ENCODE assay signal across 10 cellular contexts in genomic region chr15:57377478-57377847, GRCh38. TPM values are rescaled to one million over a fixed set of nuclear protein-coding genes. Genes with fewer than 3 reads are reported as not detected.
DNase-seq lines count a peak whose midpoint lies in the region; ATAC-seq and TF ChIP-seq lines count a peak whose summit lies in the region.
"Had no signal": no experiment of that assay in that cellular context is flagged by ENCODE, and none has a peak within 500 bp of the region (broad histone marks: within the 10 kb centered on the region; RNA-seq: fewer than 3 reads in every experiment).

No MANE protein-coding gene starts in this region.

- POLR2A ChIA-PET in naive thymus-derived CD8-positive, alpha-beta T cell (lab: Charles Lee) = no interaction called here

- H3K4me1 Mint-ChIP-seq in naive thymus-derived CD8-positive, alpha-beta T cell = peaks cover 3 to 14% (median 13%) of the 10 kb centered on the region in 4 donors

- H3K36me3 Mint-ChIP-seq in naive thymus-derived CD8-positive, alpha-beta T cell = peaks cover 0 to 2% (median 0%) of the 10 kb centered on the region in 3 donors

- DNase-seq in COR-L47 (lab: John Stamatoyannopoulos, UW) = peak; percentile 30
- peak; percentile 33 for DNase-seq in M059J (ENCODE audit: low read depth)
- peak; percentile 50 for DNase-seq in epithelial cell of esophagus (ENCODE audit: low read depth)
- DNase-seq in naive thymus-derived CD8-positive, alpha-beta T cell = no peak
- DNase-seq in NK-92 (lab: John Stamatoyannopoulos, UW; ENCODE audit: unreplicated experiment) = no peak
- DNase-seq in HK-2 (ENCODE audit: unreplicated experiment) = no peak
- DNase-seq: activated CD4-positive, alpha-beta T cell treated with anti-CD3 and anti-CD28 coated beads, Interleukin-2, amount 50 U/mL, for 4 hours; GDM1 had no signal

- H3K27ac Mint-ChIP-seq in naive thymus-derived CD8-positive, alpha-beta T cell = no peak overlapping the region

- peaks cover 38 to 92% (median 57%) of the 10 kb centered on the region in 5 donors for H3K27me3 Mint-ChIP-seq in naive thymus-derived CD8-positive, alpha-beta T cell

- H3K4me3 Mint-ChIP-seq in naive thymus-derived CD8-positive, alpha-beta T cell = peak overlapping the region in 7 of 10 donors; percentile 13 to 68 (median 50)

- no peak for TF ChIP-seq CTCF in epithelial cell of esophagus (IDR thresholded peaks at IDR 0.05; ENCODE audit: insufficient read depth, low read depth, low read length, missing control alignments)

- no peak overlapping the region for H3K4me3 ChIP-seq in epithelial cell of esophagus (ENCODE audit: low read length)

- peaks cover 0 to 3% (median 0%) of the 10 kb centered on the region in 9 donors for H3K9me3 Mint-ChIP-seq in naive thymus-derived CD8-positive, alpha-beta T cell

- no peak for ATAC-seq in naive thymus-derived CD8-positive, alpha-beta T cell
- ATAC-seq in HG03460 (IDR thresholded peaks at IDR 0.05; ENCODE audit: unreplicated experiment) = no peak
- no peak for ATAC-seq in GM19351 (IDR thresholded peaks at IDR 0.05; ENCODE audit: unreplicated experiment)

RNA-seq across cellular contexts. Expression of gene CGNL1, which starts 1.2 kb away (rescaled TPM):
- 0.12 and 1.3 TPM in 2 replicates for total RNA-seq in M059J (2014; rRNA removed; shearing (Covaris generic))
- total RNA-seq in naive thymus-derived CD8-positive, alpha-beta T cell = not detected
- not detected for polyA plus RNA-seq in naive thymus-derived CD8-positive, alpha-beta T cell

Comparison
In these comparisons a context has a peak if more than half of its experiments do, and no peak if none do; other contexts are left out.
1. DNase-seq: peak in COR-L47 (single experiment), M059J (single experiment) and epithelial cell of esophagus (single experiment); none in naive thymus-derived CD8-positive, alpha-beta T cell (0 of 10), NK-92 (single experiment) and HK-2 (single experiment).